Comparison of ENCODE assay signal across 8 cellular contexts in the genomic region with DNA sequence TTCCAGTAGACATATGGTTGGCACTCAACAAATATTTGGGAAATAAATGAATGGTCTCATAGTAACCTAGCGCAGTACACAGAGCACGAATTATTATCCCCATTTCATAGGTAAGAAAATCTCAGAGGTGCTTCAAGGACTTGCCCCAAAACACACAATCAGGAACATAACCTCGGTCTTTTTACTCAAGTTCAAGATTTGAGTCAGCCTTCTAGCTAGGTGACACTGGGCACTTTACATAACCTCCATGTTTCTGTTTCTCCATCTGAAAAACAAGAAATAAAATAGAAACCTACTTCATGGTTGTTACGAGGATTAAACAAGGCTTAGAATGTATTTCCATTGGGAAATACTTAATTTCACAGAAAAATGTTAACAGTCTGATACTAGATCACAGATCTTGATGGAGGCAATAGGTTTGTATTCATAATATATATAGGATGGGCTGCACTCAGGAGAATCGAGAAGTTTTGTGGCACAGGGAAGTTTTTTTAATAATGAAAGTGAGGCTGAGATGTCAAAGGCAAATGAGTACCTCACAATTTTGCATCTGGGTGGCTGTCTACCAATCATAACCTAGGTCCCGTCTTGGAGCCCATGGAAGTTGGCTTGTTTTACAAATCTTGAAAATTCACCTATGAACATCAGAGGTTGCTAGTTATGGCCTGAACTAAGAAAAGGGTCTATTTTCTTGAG.
DNase-seq lines count a peak whose midpoint lies in the region; ATAC-seq and TF ChIP-seq lines count a peak whose summit lies in the region.

No MANE protein-coding gene starts in this region.

- no peak overlapping the region for H3K4me3 ChIP-seq in SJSA1
- H3K4me3 ChIP-seq in neural progenitor cell = no peak overlapping the region

- no peaks in the 10 kb centered on the region for H4K20me1 ChIP-seq in neural progenitor cell (ENCODE audit: low read depth)

- TF ChIP-seq CTCF in neural progenitor cell (IDR thresholded peaks at IDR 0.05) = no peak

- peak; percentile 39 for ATAC-seq in GM18508 (IDR thresholded peaks at IDR 0.05; ENCODE audit: insufficient read depth, unreplicated experiment)
- ATAC-seq in HG02571 (IDR thresholded peaks at IDR 0.05; ENCODE audit: unreplicated experiment) = peak; percentile 69

- H3K36me3 ChIP-seq in SJSA1 (no peaks in the 10 kb centered on the region), neural progenitor cell (no peaks in the 10 kb centered on the region)

- H3K27me3 ChIP-seq in SJSA1 (replicated peaks) (no peaks in the 10 kb centered on the region), neural progenitor cell (no peaks in the 10 kb centered on the region)

- H3K4me1 Mint-ChIP-seq in neural progenitor cell = peaks cover 2% of the 10 kb centered on the region

- H3F3A ChIP-seq in neural progenitor cell (ENCODE audit: low read depth) = no peaks in the 10 kb centered on the region

- in situ Hi-C loops in ACHN (cut with HindIII; ENCODE audit: low pct_ligation_motif_present, low pct_unique_long_range_greater_than_20kb, low sequenced_read_pairs) (no loop called here), KBM-7 (cut with MboI; ENCODE audit: low pct_unique_long_range_greater_than_20kb, low sequenced_read_pairs) (no loop called here)

- H3K9me3 ChIP-seq in SJSA1 (replicated peaks) (no peaks in the 10 kb centered on the region), neural progenitor cell (ENCODE audit: low read depth) (no peaks in the 10 kb centered on the region)

- no peak overlapping the region for H3K9ac ChIP-seq in neural progenitor cell

- H3K4me2 ChIP-seq in neural progenitor cell = no peak overlapping the region

- H3K27me3 Mint-ChIP-seq in neural progenitor cell (ENCODE audit: insufficient read depth, low read depth) = peaks cover 2% of the 10 kb centered on the region

- H3K9me3 Mint-ChIP-seq in neural progenitor cell = peaks cover 10% of the 10 kb centered on the region

- no peaks in the 10 kb centered on the region for H3K79me2 ChIP-seq in neural progenitor cell (ENCODE audit: low read depth)

- peaks cover 26% of the 10 kb centered on the region for H3K4me1 ChIP-seq in SJSA1 (replicated peaks)
- H3K4me1 ChIP-seq in neural progenitor cell = peaks cover 4% of the 10 kb centered on the region

- DNase-seq in SJSA1 (ENCODE audit: low read depth in 1 of 2, low spot score in 2 of 2) (no peak), neural progenitor cell (ENCODE audit: low spot score) (no peak), ACHN (no peak), KBM-7 (no peak), cerebellar cortex (ENCODE audit: low spot score) (no peak)
- DNase-seq in activated CD4-positive, alpha-beta T cell treated with anti-CD3 and anti-CD28 coated beads for 48 hours = no peak

- H3K36me3 Mint-ChIP-seq in neural progenitor cell = no peaks in the 10 kb centered on the region

- peak overlapping the region; percentile 90 for H3K27ac ChIP-seq in SJSA1
- H3K27ac ChIP-seq in neural progenitor cell = no peak overlapping the region

- H2AFZ ChIP-seq in neural progenitor cell (replicated peaks) = peak overlapping the region; percentile 69

- H3K4me3 Mint-ChIP-seq in neural progenitor cell = no peak overlapping the region

- H3K27ac Mint-ChIP-seq in neural progenitor cell = no peak overlapping the region
